ENCODE assay signal across 24 cellular contexts in the genomic region with DNA sequence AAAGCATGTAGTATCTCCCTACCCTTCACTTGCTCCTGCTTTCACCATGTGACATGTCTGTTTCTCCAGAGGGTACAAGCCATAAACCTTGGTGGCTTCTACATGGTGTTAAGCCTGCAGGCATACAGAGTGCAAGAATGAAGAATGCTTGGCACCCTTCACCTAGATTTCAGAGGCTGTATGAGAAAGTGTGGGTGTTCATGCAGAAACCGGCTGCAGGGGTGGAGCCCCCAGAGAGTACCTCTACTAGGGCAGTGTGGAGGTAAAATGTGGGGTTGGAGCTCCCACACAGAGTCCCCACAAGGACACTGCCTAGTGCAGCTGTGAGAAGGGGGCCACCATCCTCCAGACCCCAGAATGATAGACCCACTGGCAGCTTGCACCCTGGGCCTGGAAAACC. TPM values are rescaled to one million over a fixed set of nuclear protein-coding genes. Genes with fewer than 3 reads are reported as not detected.
DNase-seq lines count a peak whose midpoint lies in the region; ATAC-seq and FAIRE-seq lines count a peak whose summit lies in the region.
"Had no signal": no experiment of that assay in that cellular context is flagged by ENCODE, and none has a peak within 500 bp of the region (broad histone marks: within the 10 kb centered on the region; RNA-seq: fewer than 3 reads in every experiment).

No MANE protein-coding gene starts in this region.

- H3K9me3 Mint-ChIP-seq in stimulated activated naive B cell treated with anti-CD40 and anti-IgM and Interleukin-4, amounts not matched to agents 10 μg/mL and 1 μg/mL and 100 μg/mL, for 72 hours = peaks cover 3 to 4% of the 10 kb centered on the region in 2 donors
- H3K9me3 Mint-ChIP-seq: CD4-positive, alpha-beta T cell; CD8-positive, alpha-beta memory T cell had no signal

- no CpG with 5 or more reads among the region's 1 CpG for WGBS in neuronal stem cell (ENCODE audit: extremely low coverage in 2 of 2, insufficient read length in 2 of 2, insufficient replicate concordance in 1 of 2), 2 donors

- no peak for DNase-seq in GM19239 (ENCODE audit: insufficient read length, low spot score)
- DNase-seq in neuronal stem cell (ENCODE audit: low spot score) = no peak
- no peak for DNase-seq in stimulated activated naive B cell treated with anti-CD40 and anti-IgM and Interleukin-4, amounts not matched to agents 10 μg/mL and 1 μg/mL and 100 μg/mL, for 72 hours
- no peak for DNase-seq in NCI-H2081 treated with DMSO at 0.1 percent for 48 hours (lab: John Stamatoyannopoulos, UW)
- DNase-seq: AML-193; CD4-positive, alpha-beta T cell; CD8-positive, alpha-beta memory T cell; COR-L47; DMS 273 treated with DMSO at 0.1 percent for 48 hours; DMS153; DMS53; DMS79; DND-41; EL; GDM1 had no signal

- H3K36me3 Mint-ChIP-seq in stimulated activated naive B cell treated with anti-CD40 and anti-IgM and Interleukin-4, amounts not matched to agents 10 μg/mL and 1 μg/mL and 100 μg/mL, for 72 hours = peaks cover 52 to 79% of the 10 kb centered on the region in 2 donors

- H3K36me3 ChIP-seq in neuronal stem cell (replicated peaks in 1 of 2; ENCODE audit: control insufficient read depth in 2 of 2, insufficient read depth in 2 of 2, low read length in 2 of 2) = no peaks in the 10 kb centered on the region

- peak; percentile 40 for FAIRE-seq in GM19239 (lab: Jason Lieb, UNC)
- FAIRE-seq: A549, GM12878, GM12892, GM18507 had no signal

- H3K4me3 ChIP-seq in neuronal stem cell (ENCODE audit: low read length in 2 of 2) = no peak overlapping the region
- H3K4me3 ChIP-seq: A549; BLaER1 treated with 17β-estradiol and CSF1 and Interleukin-3, amounts not matched to agents 10 nM and 100 nM; GM12878 had no signal

- H3K27me3 ChIP-seq in neuronal stem cell (ENCODE audit: control insufficient read depth in 3 of 3, insufficient read depth in 3 of 3, low read depth in 1 of 3, low read length in 3 of 3) = no peaks in the 10 kb centered on the region
- H3K27me3 ChIP-seq: BLaER1 treated with 17β-estradiol and CSF1 and Interleukin-3, amounts not matched to agents 10 nM and 100 nM had no signal

- H3K27ac Mint-ChIP-seq in stimulated activated naive B cell treated with anti-CD40 and anti-IgM and Interleukin-4, amounts not matched to agents 10 μg/mL and 1 μg/mL and 100 μg/mL, for 72 hours = peak overlapping the region; percentile 56
- H3K27ac Mint-ChIP-seq: CD4-positive, alpha-beta T cell had no signal

- H3K27ac ChIP-seq in neuronal stem cell (replicated peaks; ENCODE audit: low read length) = no peak overlapping the region
- H3K27ac ChIP-seq: 22Rv1; A549; BLaER1 treated with 17β-estradiol and CSF1 and Interleukin-3, amounts not matched to agents 10 nM and 100 nM; C4-2B had no signal

- H2AK5ac ChIP-seq in neuronal stem cell (ENCODE audit: low read depth, low read length) = no peak overlapping the region

- H3K4me1 ChIP-seq in neuronal stem cell (ENCODE audit: control insufficient read depth in 2 of 2, insufficient read depth in 1 of 2, low read depth in 1 of 2, low read length in 2 of 2) = no peaks in the 10 kb centered on the region
- H3K4me1 ChIP-seq: A549; BLaER1 treated with 17β-estradiol and CSF1 and Interleukin-3, amounts not matched to agents 10 nM and 100 nM had no signal

- no peak overlapping the region for H4K8ac ChIP-seq in neuronal stem cell (ENCODE audit: low read depth, low read length)

- H2BK15ac ChIP-seq in neuronal stem cell (ENCODE audit: low read length) = peak overlapping the region; percentile 16

- no peak overlapping the region for H3K4ac ChIP-seq in neuronal stem cell (ENCODE audit: low read length)

- H2AFZ ChIP-seq in neuronal stem cell (ENCODE audit: low read length) = no peak overlapping the region

- H3K9me3 ChIP-seq in neuronal stem cell (replicated peaks in 1 of 2; ENCODE audit: control insufficient read depth in 2 of 2, insufficient read depth in 1 of 2, low read depth in 1 of 2, low read length in 2 of 2) = no peaks in the 10 kb centered on the region
- H3K9me3 ChIP-seq: A549 had no signal

- H3K18ac ChIP-seq in neuronal stem cell (ENCODE audit: low read length) = no peak overlapping the region

- no peak overlapping the region for H3K9ac ChIP-seq in neuronal stem cell (ENCODE audit: low read depth, low read length, poor library complexity)
- H3K9ac ChIP-seq: BLaER1 treated with 17β-estradiol and CSF1 and Interleukin-3, amounts not matched to agents 10 nM and 100 nM had no signal

- H3K27me3 Mint-ChIP-seq in stimulated activated naive B cell treated with anti-CD40 and anti-IgM and Interleukin-4, amounts not matched to agents 10 μg/mL and 1 μg/mL and 100 μg/mL, for 72 hours = no peaks in the 10 kb centered on the region
- H3K27me3 Mint-ChIP-seq: B cell; CD4-positive, alpha-beta T cell; CD8-positive, alpha-beta memory T cell had no signal

- peaks cover 3 to 10% of the 10 kb centered on the region in 2 donors for H3K4me1 Mint-ChIP-seq in stimulated activated naive B cell treated with anti-CD40 and anti-IgM and Interleukin-4, amounts not matched to agents 10 μg/mL and 1 μg/mL and 100 μg/mL, for 72 hours
- H3K4me1 Mint-ChIP-seq: B cell; CD8-positive, alpha-beta memory T cell had no signal

- H2BK120ac ChIP-seq in neuronal stem cell (ENCODE audit: low read depth, low read length) = no peak overlapping the region

- H3K4me3 Mint-ChIP-seq in stimulated activated naive B cell treated with anti-CD40 and anti-IgM and Interleukin-4, amounts not matched to agents 10 μg/mL and 1 μg/mL and 100 μg/mL, for 72 hours = no peak overlapping the region
- H3K4me3 Mint-ChIP-seq: B cell; CD4-positive, alpha-beta T cell; CD8-positive, alpha-beta memory T cell had no signal

- no peak overlapping the region for H2BK12ac ChIP-seq in neuronal stem cell (ENCODE audit: low read length)

- no peak overlapping the region for H2BK5ac ChIP-seq in neuronal stem cell (ENCODE audit: low read length)

- H4K91ac ChIP-seq in neuronal stem cell (ENCODE audit: low read depth, low read length, poor library complexity) = no peak overlapping the region

- H3K14ac ChIP-seq in neuronal stem cell (ENCODE audit: low read length) = no peak overlapping the region

- H3K4me2 ChIP-seq in neuronal stem cell (ENCODE audit: insufficient read depth, low read length, poor library complexity, severe bottlenecking) = no peak overlapping the region
- H3K4me2 ChIP-seq: A549; BLaER1 treated with 17β-estradiol and CSF1 and Interleukin-3, amounts not matched to agents 10 nM and 100 nM had no signal

- ATAC-seq in stimulated activated naive B cell treated with anti-CD40 and anti-IgM and Interleukin-4, amounts not matched to agents 10 μg/mL and 1 μg/mL and 100 μg/mL, for 72 hours (replicated peaks) = peak; percentile 52 to 57
- no peak for ATAC-seq in HG02840 (IDR thresholded peaks at IDR 0.05; ENCODE audit: low FRiP score, unreplicated experiment)
- ATAC-seq: A549, GM12878 had no signal

- no peaks in the 10 kb centered on the region for H3K79me1 ChIP-seq in neuronal stem cell (ENCODE audit: low read depth, low read length)

- H3K23ac ChIP-seq in neuronal stem cell (ENCODE audit: low read depth, low read length, poor library complexity) = peak overlapping the region; percentile 9

RNA-seq across cellular contexts. Expression of a gene that starts 32.2 kb away (rescaled TPM):
- polyA plus RNA-seq in neuronal stem cell (2013, experiment 1 of 2) = 0.35 TPM
- polyA plus RNA-seq in neuronal stem cell (2013, experiment 2 of 2) = 0.26 TPM
